ENCODE assay signal across 8 cellular contexts in the genomic region with DNA sequence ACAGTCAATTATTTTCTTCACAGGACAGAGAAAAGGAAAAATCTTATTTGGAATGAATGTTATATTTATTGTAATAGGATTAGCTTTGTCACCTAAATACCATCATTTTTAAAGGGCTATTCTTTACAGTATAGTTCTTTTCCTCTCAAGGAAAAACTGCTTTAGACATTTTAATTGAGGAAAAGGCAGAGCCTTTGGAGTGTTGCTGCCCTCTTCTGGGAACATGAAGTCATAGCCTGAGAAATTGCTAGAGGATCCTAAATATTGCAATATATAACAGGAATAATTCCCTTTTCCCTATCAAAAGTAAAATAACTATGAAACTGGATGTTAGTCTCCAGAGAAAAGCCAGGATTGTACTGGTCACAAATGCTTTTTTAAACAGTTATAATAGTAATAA.
A peak's percentile ranks its signal among the peaks of the same experiment; 100 is the strongest.
DNase-seq lines count a peak whose midpoint lies in the region; ATAC-seq, FAIRE-seq and TF ChIP-seq lines count a peak whose summit lies in the region.
"Not testable (repeated sequence)": the region's sequence is repeated elsewhere in the genome, so short reads cannot be mapped to it uniquely, and the experiment has no call there.

No MANE protein-coding gene starts in this region.

- not testable (repeated sequence) for H3K9ac ChIP-seq in PC-3 (ENCODE audit: low read length)

- H3K27me3 Mint-ChIP-seq in WTC11 (ENCODE audit: low read depth) = not testable (repeated sequence)

- not testable (repeated sequence) for H3K9me3 ChIP-seq in A549; PC-3 (ENCODE audit: low read length); mucosa of descending colon; aorta (ENCODE audit: control insufficient read depth, low read length)

- not testable (repeated sequence) for H3K4me2 ChIP-seq in A549; PC-3 (ENCODE audit: low read length)

- H3K9me3 Mint-ChIP-seq in WTC11 = not testable (repeated sequence)

- not testable (repeated sequence) for H3K27me3 ChIP-seq in PC-3 (ENCODE audit: low read length); aorta (ENCODE audit: control insufficient read depth in 1 of 2, insufficient read depth in 2 of 2, low read length in 1 of 2)

- not testable (repeated sequence) for H3K27ac Mint-ChIP-seq in WTC11

- H3K4me3 Mint-ChIP-seq in WTC11 = not testable (repeated sequence)

- H3K36me3 ChIP-seq in PC-3 (ENCODE audit: low read depth, low read length); mucosa of descending colon (ENCODE audit: low read depth); aorta (ENCODE audit: control insufficient read depth in 1 of 2, insufficient read depth in 2 of 2, low read length in 1 of 2): not testable (repeated sequence)

- not testable (repeated sequence) for H3K9me2 ChIP-seq in PC-3 (replicated peaks; ENCODE audit: low read length)

- not testable (repeated sequence) for TF ChIP-seq EP300 in A549 (IDR thresholded peaks at IDR 0.05)

- not testable (repeated sequence) for H3K79me2 ChIP-seq in PC-3 (ENCODE audit: low read length)

- not testable (repeated sequence) for H2AFZ ChIP-seq in PC-3 (ENCODE audit: low read length)

- not testable (repeated sequence) for H3K4me1 Mint-ChIP-seq in WTC11

- not testable (repeated sequence) for DNase-seq in A549 (ENCODE audit: low read depth in 1 of 2, low spot score in 1 of 2); PC-3; WTC11 (ENCODE audit: low spot score); Right ventricle myocardium superior; left lobe of liver (ENCODE audit: low spot score); mucosa of descending colon; sciatic nerve (ENCODE audit: low spot score); aorta

- peak; percentile 64 to 68; a peak in 5 of 6 replicates for ATAC-seq in A549
- ATAC-seq in PC-3 = peak; percentile 52
- peak; percentile 32; the same call in 1 of the 2 replicates for ATAC-seq in WTC11
- peak; percentile 39 for ATAC-seq in Right ventricle myocardium superior (ENCODE audit: poor library complexity)
- peak; percentile 85 for ATAC-seq in left lobe of liver
- peak; percentile 71 for ATAC-seq in mucosa of descending colon
- ATAC-seq in sciatic nerve = peak; percentile 65
- ATAC-seq in aorta (ENCODE audit: low FRiP score) = peak; percentile 80

- H4K20me1 ChIP-seq in PC-3 (ENCODE audit: low read length) = not testable (repeated sequence)

- not testable (repeated sequence) for H3K36me3 Mint-ChIP-seq in WTC11

- TF ChIP-seq CTCF in A549 (IDR thresholded peaks at IDR 0.05); PC-3 (conservative IDR thresholded peaks at IDR 0.05; ENCODE audit: low read depth, low read length); WTC11 (IDR thresholded peaks at IDR 0.05); mucosa of descending colon (IDR thresholded peaks at IDR 0.05): not testable (repeated sequence)

- H3K27ac ChIP-seq in A549; PC-3 (ENCODE audit: low read length); aorta (ENCODE audit: low read depth in 1 of 2, low read length in 2 of 2): not testable (repeated sequence)

- intact Hi-C loops in PC-3 (cut with micrococcal nuclease); Right ventricle myocardium superior (cut with DNase I); mucosa of descending colon (cut with DNase I, micrococcal nuclease); sciatic nerve (cut with DNase I); aorta (cut with DNase I): not testable (repeated sequence)

- not testable (repeated sequence) for BruUV-seq in PC-3 (replicated peaks; lab: Mats Ljungman, UMichigan)

- CTCF ChIA-PET in A549 (lab: Yijun Ruan, JAX); PC-3 (lab: Charles Lee); WTC11 (lab: Charles Lee): not testable (repeated sequence)

- POLR2A ChIA-PET in A549 (lab: Yijun Ruan, JAX); PC-3 (lab: Charles Lee; ENCODE audit: unreplicated experiment); WTC11 (lab: Charles Lee): not testable (repeated sequence)

- H3K4me3 ChIP-seq in A549; PC-3 (ENCODE audit: low read length); mucosa of descending colon; aorta (ENCODE audit: low read length in 2 of 2): not testable (repeated sequence)

- not testable (repeated sequence) for TF ChIP-seq POLR2A in A549 (IDR thresholded peaks at IDR 0.05; ENCODE audit: low read length)

- H3F3A ChIP-seq in PC-3 (ENCODE audit: low read length, unreplicated experiment) = not testable (repeated sequence)

- TF ChIP-seq RAD21 in A549 (conservative IDR thresholded peaks at IDR 0.05 in 1 of 2, IDR thresholded peaks at IDR 0.05 in 1 of 2) = not testable (repeated sequence)

- not testable (repeated sequence) for FAIRE-seq in A549 (lab: Jason Lieb, UNC)

- H3K4me1 ChIP-seq in A549; PC-3 (ENCODE audit: insufficient read depth, low read length); mucosa of descending colon (ENCODE audit: low read depth); aorta (ENCODE audit: control insufficient read depth in 1 of 2, insufficient read depth in 2 of 2, low read length in 2 of 2): not testable (repeated sequence)

Comparison
In these comparisons a context has a peak if more than half of its experiments do, and no peak if none do; other contexts are left out.
1. ATAC-seq: peak in every context shown above with its lines; median percentile 85 in left lobe of liver; 80 in aorta; 71 in mucosa of descending colon; 66 in A549; 65 in sciatic nerve; 52 in PC-3; 39 in Right ventricle myocardium superior; 32 in WTC11.